8 cellular contexts compared by ENCODE assay signal in the genomic region with DNA sequence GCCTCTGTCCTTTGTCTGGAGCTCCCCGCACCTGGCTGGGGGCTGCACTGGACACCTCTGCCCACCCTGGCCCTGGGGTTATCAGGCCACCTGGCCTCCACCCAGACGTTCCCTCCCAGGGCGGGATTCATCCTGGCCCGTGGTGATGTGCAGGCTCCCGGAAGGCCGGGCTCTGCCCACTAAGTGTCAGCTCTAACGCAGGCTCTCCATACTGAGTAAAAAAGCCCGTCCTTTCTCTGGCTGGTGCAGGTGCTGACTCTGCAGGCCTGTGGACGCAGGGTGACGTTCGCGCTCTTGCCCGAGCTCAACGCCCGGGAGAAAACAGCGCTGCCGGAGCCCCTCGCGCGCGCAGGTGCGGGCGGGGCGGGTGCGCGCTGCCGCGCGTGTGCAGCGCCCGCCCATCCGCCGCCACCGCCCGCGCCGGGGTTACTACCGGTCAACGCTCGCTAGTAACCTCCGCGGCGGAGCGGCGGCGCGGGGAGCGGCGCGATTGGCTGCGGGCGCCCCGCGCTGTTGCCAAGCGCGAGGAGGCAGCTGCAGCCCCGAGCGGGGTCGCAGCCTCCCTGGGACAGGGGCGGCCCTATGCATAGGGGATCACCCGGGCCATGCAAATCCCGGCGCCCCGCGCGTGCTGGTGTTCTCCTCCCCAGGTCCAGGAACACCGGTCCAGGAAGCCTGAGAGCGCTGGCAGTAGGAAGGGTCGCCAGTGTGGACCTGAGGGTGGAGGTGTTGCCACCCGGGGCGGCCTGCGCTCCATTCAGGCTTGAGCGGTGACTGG. TPM values are rescaled to one million over a fixed set of nuclear protein-coding genes. Genes with fewer than 3 reads are reported as not detected.
DNase-seq lines count a peak whose midpoint lies in the region; ATAC-seq and TF ChIP-seq lines count a peak whose summit lies in the region.

No MANE protein-coding gene starts in this region.

- H3K27me3 ChIP-seq in mammary epithelial cell (ENCODE audit: insufficient read depth, low read length), result no peaks in the 10 kb centered on the region
- H3K27me3 ChIP-seq in kidney epithelial cell (ENCODE audit: control insufficient read depth, insufficient read depth, low read length), result peaks cover 25% of the 10 kb centered on the region

- H3K9me3 ChIP-seq in mammary epithelial cell (replicated peaks; ENCODE audit: insufficient read depth, low read length), result no peaks in the 10 kb centered on the region

- CTCF ChIA-PET in mammary epithelial cell (lab: Charles Lee; ENCODE audit: low non-redundant PET), result interaction anchor here (0.6 kb wide), 1 partner anchor 89 kb away, joined by 4 read pairs; no protein-coding TSS in a partner anchor

- H3K4me1 ChIP-seq in mammary epithelial cell (ENCODE audit: insufficient read depth, low read length), result peaks cover 19% of the 10 kb centered on the region

- peak; percentile 38 for ATAC-seq in GM21390 (IDR thresholded peaks at IDR 0.05; ENCODE audit: unreplicated experiment)

- no peaks in the 10 kb centered on the region for H3K79me2 ChIP-seq in mammary epithelial cell (ENCODE audit: insufficient read depth, low read length)

- no peaks in the 10 kb centered on the region for H4K20me1 ChIP-seq in mammary epithelial cell (ENCODE audit: insufficient read depth, low read length)

- peak overlapping the region; percentile 98 for H3K4me2 ChIP-seq in mammary epithelial cell (ENCODE audit: insufficient read depth, low read depth, low read length)

- H3K36me3 ChIP-seq in mammary epithelial cell (ENCODE audit: insufficient read depth, low read length) (no peaks in the 10 kb centered on the region), kidney epithelial cell (ENCODE audit: control insufficient read depth, insufficient read depth, low read length) (no peaks in the 10 kb centered on the region)

- intact Hi-C loops in mammary epithelial cell (cut with micrococcal nuclease), result loop anchor here (2.0 kb wide), 1 partner anchor 24 kb away; no protein-coding TSS in a partner anchor

- no peak for TF ChIP-seq CTCF in C4-2B (conservative IDR thresholded peaks at IDR 0.05)
- TF ChIP-seq CTCF in mammary epithelial cell (conservative IDR thresholded peaks at IDR 0.05 in 1 of 2, IDR thresholded peaks at IDR 0.05 in 1 of 2; ENCODE audit: extremely low read depth in 1 of 2, insufficient read depth in 1 of 2, low read depth in 1 of 2, low read length in 2 of 2), result no peak
- no peak for TF ChIP-seq CTCF in kidney epithelial cell (IDR thresholded peaks at IDR 0.05; ENCODE audit: insufficient read depth, low read length, poor library complexity, severe bottlenecking)

- peak overlapping the region; percentile 83 for H3K27ac ChIP-seq in C4-2B
- H3K27ac ChIP-seq in mammary epithelial cell (ENCODE audit: insufficient read depth, low read depth, low read length), result no peak overlapping the region

- 5% methylated on average over 24 of the region's 73 CpGs for WGBS in mammary epithelial cell (ENCODE audit: low coverage, missing lambda C conversion rate)

- in situ Hi-C loops in mammary epithelial cell (cut with MboI; ENCODE audit: low sequenced_read_pairs in 2 of 2), result no loop called here

- dilution Hi-C loops in mammary epithelial cell (cut with HindIII; ENCODE audit: low sequenced_read_pairs), result loop anchor here (5.0 kb wide), 1 partner anchor 77 kb away; no protein-coding TSS in a partner anchor

- peak overlapping the region; percentile 94 for H2AFZ ChIP-seq in mammary epithelial cell (ENCODE audit: low read depth, low read length)

- H3K4me3 ChIP-seq in mammary epithelial cell (replicated peaks in 1 of 3; ENCODE audit: insufficient read depth in 1 of 3, low read depth in 2 of 3, low read length in 3 of 3), result peak overlapping the region; percentile 18 to 57 (median 52)
- peak overlapping the region; percentile 25 for H3K4me3 ChIP-seq in kidney epithelial cell (ENCODE audit: low read depth, low read length)

- H3K9ac ChIP-seq in mammary epithelial cell (ENCODE audit: insufficient read depth, low read length), result no peak overlapping the region

- no TSS peak for BruUV-seq in mammary epithelial cell (replicated peaks; lab: Mats Ljungman, UMichigan)

- DNase-seq in NCI-H146 treated with DMSO at 0.1 percent for 48 hours (lab: John Stamatoyannopoulos, UW; ENCODE audit: unreplicated experiment) (peak; percentile 52), mammary epithelial cell (peak; percentile 40), kidney epithelial cell (ENCODE audit: low read depth) (no peak), KG1 (lab: John Stamatoyannopoulos, UW) (no peak)
- peak; percentile 56 for DNase-seq in activated CD4-positive, CD25-positive, alpha-beta regulatory T cell treated with anti-CD3 and anti-CD28 coated beads, Interleukin-2, amount 50 U/mL, for 16 hours (ENCODE audit: low read depth, low spot score)
- DNase-seq in stimulated activated CD4-positive, alpha-beta T cell treated with anti-CD3 and anti-CD28 coated beads, Interleukin-15, amount 100 ng/mL, for 1 hour (ENCODE audit: low read depth in 1 of 2, low spot score in 1 of 2), result peak; percentile 60

RNA-seq across cellular contexts. Expression of a gene that starts 15.7 kb away (rescaled TPM):
- total RNA-seq in mammary epithelial cell (10 to 100 TPM in 1 of 2 donors, 1 to 10 TPM in 1; 6.3 to 16.9 TPM), kidney epithelial cell (3.6 and 5.4 TPM in 2 replicates)
- polyA plus RNA-seq in mammary epithelial cell, result 2.7 TPM
- polyA minus RNA-seq in mammary epithelial cell, result 2.5 TPM

Comparison
In these comparisons a context has a peak if more than half of its experiments do, and no peak if none do; other contexts are left out.
1. DNase-seq: peak in NCI-H146 treated with DMSO at 0.1 percent for 48 hours (single experiment), activated CD4-positive, CD25-positive, alpha-beta regulatory T cell treated with anti-CD3 and anti-CD28 coated beads, Interleukin-2, amount 50 U/mL, for 16 hours (single experiment), mammary epithelial cell (single experiment) and stimulated activated CD4-positive, alpha-beta T cell treated with anti-CD3 and anti-CD28 coated beads, Interleukin-15, amount 100 ng/mL, for 1 hour (2 of 2); none in kidney epithelial cell (single experiment) and KG1 (single experiment).